26 cellular contexts compared by ENCODE assay signal in genomic region chr1:220670365-220670764, GRCh38.
"Had no signal": no experiment of that assay in that cellular context is flagged by ENCODE, and none has a peak within 500 bp of the region (broad histone marks: within the 10 kb centered on the region; RNA-seq: fewer than 3 reads in every experiment).

No MANE protein-coding gene starts in this region.

- H3K4me1 ChIP-seq: colonic mucosa, esophagus muscularis mucosa, esophagus squamous epithelium, foreskin keratinocyte, gastrocnemius medialis, gastroesophageal sphincter, heart left ventricle had no signal

- H3K27me3 ChIP-seq: colonic mucosa, esophagus muscularis mucosa, gastrocnemius medialis, gastroesophageal sphincter, heart left ventricle, heart right ventricle, hepatocyte had no signal

- ATAC-seq: effector memory CD8-positive, alpha-beta T cell; esophagus mucosa; foreskin keratinocyte; gastrocnemius medialis; gastroesophageal sphincter; heart left ventricle; heart right ventricle had no signal

- DNase-seq: colonic mucosa; cortex of kidney; dermis blood vessel endothelial cell; dorsolateral prefrontal cortex; effector CD4-positive, alpha-beta T cell; effector CD8-positive, alpha-beta T cell; effector memory CD4-positive, alpha-beta T cell; effector memory CD8-positive, alpha-beta T cell; endodermal cell; erythroblast; esophagus squamous epithelium; foreskin fibroblast; foreskin keratinocyte; foreskin melanocyte; gastrocnemius medialis; glutamatergic neuron; head of caudate nucleus; heart left ventricle; heart right ventricle had no signal

- H3K4me3 ChIP-seq: colonic mucosa, coronary artery, dorsolateral prefrontal cortex, esophagus muscularis mucosa, esophagus squamous epithelium, gastrocnemius medialis, gastroesophageal sphincter, heart left ventricle, heart right ventricle, hepatocyte had no signal

- H3K79me2 ChIP-seq: hepatocyte had no signal

- H3K9me3 ChIP-seq: colonic mucosa had no signal

- H3K27ac ChIP-seq: colonic mucosa, coronary artery, dorsolateral prefrontal cortex, epithelial cell of prostate, esophagus muscularis mucosa, esophagus squamous epithelium, foreskin keratinocyte, gastrocnemius medialis, gastroesophageal sphincter, heart left ventricle, heart right ventricle, hepatocyte had no signal

- FAIRE-seq: endothelial cell of umbilical vein had no signal

- H3K4me2 ChIP-seq: hepatocyte had no signal

- H2AFZ ChIP-seq: hepatocyte had no signal

- H3K36me3 ChIP-seq: colonic mucosa, esophagus muscularis mucosa, esophagus squamous epithelium, gastrocnemius medialis, gastroesophageal sphincter, heart left ventricle, heart right ventricle had no signal
